ENCODE assay signal across 1 cellular context in genomic region chr9:70406446-70406862, GRCh38.
TF ChIP-seq lines count a peak whose summit lies in the region.

No MANE protein-coding gene starts in this region.

TF ChIP-seq in GM12878, 131 proteins besides CTCF, POLR2A, EP300 and RAD21 (continued from another document and continues in another):
- TF ChIP-seq SKIL (IDR thresholded peaks at IDR 0.05; ENCODE audit: low read depth, poor library complexity, severe bottlenecking): no peak
- no peak for TF ChIP-seq ZNF217 (IDR thresholded peaks at IDR 0.05)
- TF ChIP-seq RELB (IDR thresholded peaks at IDR 0.05; ENCODE audit: low read depth): no peak
- TF ChIP-seq E4F1 (IDR thresholded peaks at IDR 0.05; ENCODE audit: borderline replicate concordance, partially characterized antibody): no peak
- TF ChIP-seq MEF2A (IDR thresholded peaks at IDR 0.05; ENCODE audit: insufficient read depth, low read depth, low read length): 0 out of 2 replicates have a peak, but pooled peaks have one; percentile 44
- TF ChIP-seq PAX5 (IDR thresholded peaks at IDR 0.05; ENCODE audit: borderline replicate concordance, low read depth, low read length): no peak
- TF ChIP-seq STAT1 (conservative IDR thresholded peaks at IDR 0.05): no peak
- TF ChIP-seq ASH2L (IDR thresholded peaks at IDR 0.05; ENCODE audit: borderline replicate concordance, low read depth): no peak
- no peak for TF ChIP-seq ZBTB40 (IDR thresholded peaks at IDR 0.05; ENCODE audit: borderline replicate concordance)
- no peak for TF ChIP-seq TARDBP (IDR thresholded peaks at IDR 0.05; ENCODE audit: borderline replicate concordance)
- 0 out of 2 replicates have a peak, but pooled peaks have one; percentile 17 for TF ChIP-seq IKZF1 (conservative IDR thresholded peaks at IDR 0.05)
- TF ChIP-seq FOXK2 (IDR thresholded peaks at IDR 0.05): no peak
- TF ChIP-seq ATF7 (IDR thresholded peaks at IDR 0.05; ENCODE audit: low read depth): no peak
- TF ChIP-seq USF2 (IDR thresholded peaks at IDR 0.05; ENCODE audit: borderline replicate concordance, low read depth, low read length): no peak
- no peak; the same call in 1 of the 2 replicates for TF ChIP-seq MLLT1 (IDR thresholded peaks at IDR 0.05)
- no peak for TF ChIP-seq FOS (IDR thresholded peaks at IDR 0.05; ENCODE audit: borderline replicate concordance, extremely low read depth, insufficient read length)
- TF ChIP-seq PBX3 (IDR thresholded peaks at IDR 0.05; ENCODE audit: insufficient replicate concordance, low read depth, low read length): no peak
- TF ChIP-seq DPF2 (IDR thresholded peaks at IDR 0.05): no peak
- TF ChIP-seq MEF2B (IDR thresholded peaks at IDR 0.05; ENCODE audit: partially characterized antibody, poor library complexity, severe bottlenecking): no peak
- no peak for TF ChIP-seq TCF12 (IDR thresholded peaks at IDR 0.05; ENCODE audit: low read depth, low read length)
- TF ChIP-seq BCLAF1 (IDR thresholded peaks at IDR 0.05): no peak
- no peak for TF ChIP-seq BCL3 (IDR thresholded peaks at IDR 0.05; ENCODE audit: borderline replicate concordance, insufficient read depth, low read depth, low read length, poor library complexity, severe bottlenecking)
- no peak for TF ChIP-seq SRF (IDR thresholded peaks at IDR 0.05; ENCODE audit: low read depth in 2 of 2, low read length in 2 of 2)
- no peak for TF ChIP-seq ZNF207 (IDR thresholded peaks at IDR 0.05; ENCODE audit: borderline replicate concordance)
- TF ChIP-seq ZBED1 (IDR thresholded peaks at IDR 0.05; ENCODE audit: borderline replicate concordance): no peak
- 0 out of 2 replicates have a peak, but pooled peaks have one; percentile 35 for TF ChIP-seq NBN (IDR thresholded peaks at IDR 0.05)
- no peak for TF ChIP-seq CHD1 (IDR thresholded peaks at IDR 0.05; ENCODE audit: low read depth, low read length)
- TF ChIP-seq IRF5 (IDR thresholded peaks at IDR 0.05; ENCODE audit: borderline replicate concordance): no peak
- no peak for TF ChIP-seq RBBP5 (conservative IDR thresholded peaks at IDR 0.05)
- TF ChIP-seq RAD51 (IDR thresholded peaks at IDR 0.05): no peak
- TF ChIP-seq HSF1 (IDR thresholded peaks at IDR 0.05; ENCODE audit: low read depth, low read length): no peak
- TF ChIP-seq FOXM1 (IDR thresholded peaks at IDR 0.05; ENCODE audit: low read depth, low read length): no peak
- TF ChIP-seq SUZ12 (IDR thresholded peaks at IDR 0.05; ENCODE audit: unreplicated experiment): no peak
